Comparison of ENCODE assay signal across 8 cellular contexts in the genomic region with DNA sequence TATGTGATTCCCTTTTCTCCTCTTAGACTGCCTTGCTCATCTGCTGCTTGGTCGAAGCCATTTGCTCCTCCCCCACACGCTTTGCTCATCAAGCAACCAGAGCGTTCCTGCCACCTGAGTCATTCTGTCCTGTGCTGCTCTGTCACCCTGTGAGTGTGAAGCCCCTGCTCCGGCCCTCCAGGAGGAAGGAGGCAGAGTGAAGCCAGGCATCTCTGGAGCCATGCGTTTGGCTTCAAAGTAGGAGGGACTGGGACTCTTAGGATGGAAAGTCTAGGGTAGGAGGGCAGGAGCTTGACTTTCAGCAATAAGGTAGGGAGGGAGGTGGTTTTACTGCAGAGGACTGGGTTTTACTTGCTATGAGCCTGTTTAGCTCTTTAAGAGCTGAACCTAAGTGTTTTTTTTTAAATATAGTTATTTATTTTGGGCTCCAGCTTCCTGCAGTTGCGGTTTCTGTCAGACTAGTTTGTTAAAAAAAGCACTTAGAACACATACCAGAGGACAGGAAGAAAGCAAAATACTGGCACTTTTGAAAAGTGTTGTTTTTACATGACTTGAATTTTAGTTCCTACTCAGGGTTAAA.
DNase-seq lines count a peak whose midpoint lies in the region; ATAC-seq and TF ChIP-seq lines count a peak whose summit lies in the region.

No MANE protein-coding gene starts in this region.

- TF ChIP-seq POLR2A in vagina (IDR thresholded peaks at IDR 0.05), result no peak

- H3K27ac ChIP-seq in rectal smooth muscle tissue (ENCODE audit: low read depth, low read length), result peak overlapping the region; percentile 77
- H3K27ac ChIP-seq in vagina, result peak overlapping the region; percentile 78

- DNase-seq in NOMO-1 treated with dmso at 0.1 percent for 144 hours (lab: John Stamatoyannopoulos, UW; ENCODE audit: unreplicated experiment), result peak; percentile 83
- peak; percentile 65 for DNase-seq in activated T-cell treated with anti-CD3 and anti-CD28 coated beads for 4 hours
- DNase-seq in fibroblast of peridontal ligament (ENCODE audit: extremely low read depth), result peak; percentile 73
- no peak for DNase-seq in vagina (ENCODE audit: extremely low spot score in 2 of 2)
- DNase-seq in NCI-H1092 treated with DMSO at 0.1 percent for 48 hours (lab: John Stamatoyannopoulos, UW), result no peak

- H3K27me3 ChIP-seq in rectal smooth muscle tissue (ENCODE audit: control insufficient read depth, insufficient read depth, low read length) (no peaks in the 10 kb centered on the region), vagina (no peaks in the 10 kb centered on the region)

- H3K36me3 ChIP-seq in rectal smooth muscle tissue (ENCODE audit: control insufficient read depth, insufficient read depth, low read length) (no peaks in the 10 kb centered on the region), vagina (no peaks in the 10 kb centered on the region)

- H3K9me3 ChIP-seq in vagina, result no peaks in the 10 kb centered on the region

- H3K9ac ChIP-seq in rectal smooth muscle tissue (ENCODE audit: low read length), result no peak overlapping the region

- ATAC-seq in GM18517 (IDR thresholded peaks at IDR 0.05; ENCODE audit: unreplicated experiment), result peak; percentile 89
- ATAC-seq in HG02840 (IDR thresholded peaks at IDR 0.05; ENCODE audit: low FRiP score, unreplicated experiment), result peak; percentile 96

- H3K4me1 ChIP-seq in rectal smooth muscle tissue (ENCODE audit: control insufficient read depth, insufficient read depth, low read length) (peaks cover 14% of the 10 kb centered on the region), vagina (peaks cover 18% of the 10 kb centered on the region)

- TF ChIP-seq CTCF in vagina (IDR thresholded peaks at IDR 0.05), result no peak

- no peak overlapping the region for H3K4me3 ChIP-seq in rectal smooth muscle tissue (ENCODE audit: low read length)
- H3K4me3 ChIP-seq in vagina, result no peak overlapping the region

- intact Hi-C loops in vagina (cut with DNase I), result no loop called here

Comparison
In these comparisons a context has a peak if more than half of its experiments do, and no peak if none do; other contexts are left out.
1. DNase-seq: peak in NOMO-1 treated with dmso at 0.1 percent for 144 hours (single experiment), activated T-cell treated with anti-CD3 and anti-CD28 coated beads for 4 hours (single experiment) and fibroblast of peridontal ligament (single experiment); none in vagina (0 of 2) and NCI-H1092 treated with DMSO at 0.1 percent for 48 hours (single experiment).